Comparison of ENCODE assay signal across 12 cellular contexts in genomic region chr4:129926936-129927335, GRCh38.
A peak's percentile ranks its signal among the peaks of the same experiment; 100 is the strongest.
DNase-seq lines count a peak whose midpoint lies in the region; ATAC-seq, FAIRE-seq and TF ChIP-seq lines count a peak whose summit lies in the region.
"Had no signal": no experiment of that assay in that cellular context is flagged by ENCODE, and none has a peak within 500 bp of the region (broad histone marks: within the 10 kb centered on the region; RNA-seq: fewer than 3 reads in every experiment).

No MANE protein-coding gene starts in this region.

- no peak overlapping the region for H3K4me3 Mint-ChIP-seq in activated T-helper 1 cell treated with anti-CD3 and anti-CD28 coated beads, Interleukin-12 subunit alpha, Interleukin-12 subunit beta, Interleukin-2, Interleukin-4 antibody, amounts not matched to agents 30 ng/mL and 10 ng/mL and 1 ng/mL, durations not matched to agents 14 hours and 24 hours and 36 hours
- H3K4me3 Mint-ChIP-seq: activated naive CD8-positive, alpha-beta T cell treated with anti-CD3 and anti-CD28 coated beads for 36 hours; stimulated activated memory B cell treated with anti-CD40 and anti-IgM and Interleukin-4, amounts not matched to agents 10 μg/mL and 1 μg/mL and 100 μg/mL, for 72 hours had no signal

- intact Hi-C loops in kidney (cut with DNase I): no loop called here
- intact Hi-C loops in activated T-helper 1 cell treated with anti-CD3 and anti-CD28 coated beads, Interleukin-12 subunit alpha, Interleukin-12 subunit beta, Interleukin-2, Interleukin-4 antibody, amounts not matched to agents 30 ng/mL and 10 ng/mL and 1 ng/mL, durations not matched to agents 14 hours and 24 hours and 36 hours (cut with micrococcal nuclease): no loop called here

- H3K27ac ChIP-seq in kidney (ENCODE audit: low read depth in 2 of 2, low read length in 2 of 2): no peak overlapping the region

- H3K36me3 ChIP-seq in kidney (ENCODE audit: control insufficient read depth in 1 of 2, insufficient read depth in 2 of 2, low read length in 2 of 2): no peaks in the 10 kb centered on the region

- FAIRE-seq in kidney (lab: Jason Lieb, UNC): no peak

- peak; percentile 21 for TF ChIP-seq CTCF in kidney (IDR thresholded peaks at IDR 0.05; ENCODE audit: borderline replicate concordance, extremely low read depth, insufficient read depth)

- H3K27ac Mint-ChIP-seq in activated T-helper 1 cell treated with anti-CD3 and anti-CD28 coated beads, Interleukin-12 subunit alpha, Interleukin-12 subunit beta, Interleukin-2, Interleukin-4 antibody, amounts not matched to agents 30 ng/mL and 10 ng/mL and 1 ng/mL, durations not matched to agents 14 hours and 24 hours and 36 hours: no peak overlapping the region
- H3K27ac Mint-ChIP-seq: activated naive CD8-positive, alpha-beta T cell treated with anti-CD3 and anti-CD28 coated beads for 36 hours; stimulated activated memory B cell treated with anti-CD40 and anti-IgM and Interleukin-4, amounts not matched to agents 10 μg/mL and 1 μg/mL and 100 μg/mL, for 72 hours had no signal

- H3K27me3 Mint-ChIP-seq in activated T-helper 1 cell treated with anti-CD3 and anti-CD28 coated beads, Interleukin-12 subunit alpha, Interleukin-12 subunit beta, Interleukin-2, Interleukin-4 antibody, amounts not matched to agents 30 ng/mL and 10 ng/mL and 1 ng/mL, durations not matched to agents 14 hours and 24 hours and 36 hours (ENCODE audit: insufficient read depth): no peaks in the 10 kb centered on the region
- H3K27me3 Mint-ChIP-seq: activated naive CD8-positive, alpha-beta T cell treated with anti-CD3 and anti-CD28 coated beads for 36 hours; stimulated activated memory B cell treated with anti-CD40 and anti-IgM and Interleukin-4, amounts not matched to agents 10 μg/mL and 1 μg/mL and 100 μg/mL, for 72 hours had no signal

- H3K9me3 Mint-ChIP-seq in activated T-helper 1 cell treated with anti-CD3 and anti-CD28 coated beads, Interleukin-12 subunit alpha, Interleukin-12 subunit beta, Interleukin-2, Interleukin-4 antibody, amounts not matched to agents 30 ng/mL and 10 ng/mL and 1 ng/mL, durations not matched to agents 14 hours and 24 hours and 36 hours: no peaks in the 10 kb centered on the region
- H3K9me3 Mint-ChIP-seq: activated naive CD8-positive, alpha-beta T cell treated with anti-CD3 and anti-CD28 coated beads for 36 hours; stimulated activated memory B cell treated with anti-CD40 and anti-IgM and Interleukin-4, amounts not matched to agents 10 μg/mL and 1 μg/mL and 100 μg/mL, for 72 hours had no signal

- H3K36me3 Mint-ChIP-seq in activated T-helper 1 cell treated with anti-CD3 and anti-CD28 coated beads, Interleukin-12 subunit alpha, Interleukin-12 subunit beta, Interleukin-2, Interleukin-4 antibody, amounts not matched to agents 30 ng/mL and 10 ng/mL and 1 ng/mL, durations not matched to agents 14 hours and 24 hours and 36 hours (ENCODE audit: low read depth): no peaks in the 10 kb centered on the region
- H3K36me3 Mint-ChIP-seq: activated naive CD8-positive, alpha-beta T cell treated with anti-CD3 and anti-CD28 coated beads for 36 hours; stimulated activated memory B cell treated with anti-CD40 and anti-IgM and Interleukin-4, amounts not matched to agents 10 μg/mL and 1 μg/mL and 100 μg/mL, for 72 hours had no signal

- H3K9ac ChIP-seq in kidney (ENCODE audit: low read length in 2 of 2): no peak overlapping the region

- no peak overlapping the region for H3K4me3 ChIP-seq in kidney (ENCODE audit: low read length in 2 of 2)

- H3K4me1 Mint-ChIP-seq in activated T-helper 1 cell treated with anti-CD3 and anti-CD28 coated beads, Interleukin-12 subunit alpha, Interleukin-12 subunit beta, Interleukin-2, Interleukin-4 antibody, amounts not matched to agents 30 ng/mL and 10 ng/mL and 1 ng/mL, durations not matched to agents 14 hours and 24 hours and 36 hours (ENCODE audit: low read depth): no peaks in the 10 kb centered on the region
- H3K4me1 Mint-ChIP-seq: activated naive CD8-positive, alpha-beta T cell treated with anti-CD3 and anti-CD28 coated beads for 36 hours; stimulated activated memory B cell treated with anti-CD40 and anti-IgM and Interleukin-4, amounts not matched to agents 10 μg/mL and 1 μg/mL and 100 μg/mL, for 72 hours had no signal

- no peak for ATAC-seq in GM21526 (IDR thresholded peaks at IDR 0.05; ENCODE audit: low FRiP score, unreplicated experiment)
- no peak for ATAC-seq in HG03135 (IDR thresholded peaks at IDR 0.05; ENCODE audit: unreplicated experiment)
- ATAC-seq: stimulated activated memory B cell treated with anti-CD40 and anti-IgM and Interleukin-4, amounts not matched to agents 10 μg/mL and 1 μg/mL and 100 μg/mL, for 72 hours had no signal

- H3K9me3 ChIP-seq in kidney (ENCODE audit: control insufficient read depth in 1 of 2, low read length in 2 of 2): no peaks in the 10 kb centered on the region

- peak; percentile 23 for DNase-seq in DMS153 (lab: John Stamatoyannopoulos, UW)
- DNase-seq in KBM-7: peak; percentile 41
- DNase-seq in RKO (ENCODE audit: low spot score): peak; percentile 57
- DNase-seq in kidney: no peak
- DNase-seq in activated T-helper 1 cell treated with anti-CD3 and anti-CD28 coated beads, Interleukin-12 subunit alpha, Interleukin-12 subunit beta, Interleukin-2, Interleukin-4 antibody, amounts not matched to agents 30 ng/mL and 10 ng/mL and 1 ng/mL, durations not matched to agents 14 hours and 24 hours and 36 hours (ENCODE audit: low spot score): no peak
- no peak for DNase-seq in activated T-cell treated with anti-CD3 and anti-CD28 coated beads, Interleukin-2, amount 50 U/mL, for 1 hour
- DNase-seq: activated CD4-positive, alpha-beta T cell treated with anti-CD3 and anti-CD28 coated beads, Interleukin-2, amount 50 U/mL, for 1 hour; activated naive CD8-positive, alpha-beta T cell treated with anti-CD3 and anti-CD28 coated beads for 36 hours; KG1 had no signal

- in situ Hi-C loops in KBM-7 (cut with MboI; ENCODE audit: low pct_unique_long_range_greater_than_20kb, low sequenced_read_pairs): no loop called here

- H3K4me1 ChIP-seq in kidney (ENCODE audit: control insufficient read depth in 1 of 2, insufficient read depth in 1 of 2, low read depth in 1 of 2, low read length in 2 of 2): no peaks in the 10 kb centered on the region

Comparison
In these comparisons a context has a peak if more than half of its experiments do, and no peak if none do; other contexts are left out.
1. DNase-seq: peak in DMS153 (single experiment), KBM-7 (single experiment) and RKO (single experiment); none in kidney (single experiment), activated T-helper 1 cell treated with anti-CD3 and anti-CD28 coated beads, Interleukin-12 subunit alpha, Interleukin-12 subunit beta, Interleukin-2, Interleukin-4 antibody, amounts not matched to agents 30 ng/mL and 10 ng/mL and 1 ng/mL, durations not matched to agents 14 hours and 24 hours and 36 hours (single experiment) and activated T-cell treated with anti-CD3 and anti-CD28 coated beads, Interleukin-2, amount 50 U/mL, for 1 hour (single experiment).